Comparison of ENCODE assay signal across 8 cellular contexts in genomic region chr14:37246427-37246829, GRCh38. TPM values are rescaled to one million over a fixed set of nuclear protein-coding genes. Genes with fewer than 3 reads are reported as not detected.
DNase-seq lines count a peak whose midpoint lies in the region; ATAC-seq, FAIRE-seq and TF ChIP-seq lines count a peak whose summit lies in the region.

No MANE protein-coding gene starts in this region.

- H2AFZ ChIP-seq in GM23248 (no peak overlapping the region), K562 (ENCODE audit: low read depth, low read length) (no peak overlapping the region)

- H3K36me3 Mint-ChIP-seq in CD8-positive, alpha-beta T cell, result no peaks in the 10 kb centered on the region

- H3K27me3 ChIP-seq in CD8-positive, alpha-beta T cell (ENCODE audit: insufficient read depth, low read length), result no peaks in the 10 kb centered on the region
- H3K27me3 ChIP-seq in GM23248 (replicated peaks; ENCODE audit: insufficient read depth), result no peaks in the 10 kb centered on the region
- no peaks in the 10 kb centered on the region for H3K27me3 ChIP-seq in K562 (ENCODE audit: control insufficient read depth in 2 of 2, insufficient read depth in 2 of 2, low read length in 2 of 2)

- no peaks in the 10 kb centered on the region for H3K9me2 ChIP-seq in GM23248 (ENCODE audit: insufficient read depth)

- H3K9me3 Mint-ChIP-seq in CD8-positive, alpha-beta T cell, result no peaks in the 10 kb centered on the region

- H3K27ac Mint-ChIP-seq in CD8-positive, alpha-beta T cell, result no peak overlapping the region

- no peak overlapping the region for H3K4me3 Mint-ChIP-seq in CD8-positive, alpha-beta T cell

- H3K36me3 ChIP-seq in CD8-positive, alpha-beta T cell (ENCODE audit: insufficient read depth, low read length), result no peaks in the 10 kb centered on the region
- H3K36me3 ChIP-seq in GM23248 (ENCODE audit: low read depth) (no peaks in the 10 kb centered on the region), K562 (ENCODE audit: control insufficient read depth, insufficient read depth, low read length) (0 out of 3 replicates have a peak, but pooled peaks cover 2% of the 10 kb centered on the region)

- no peak for DNase-seq in CD8-positive, alpha-beta T cell
- peak; percentile 69 for DNase-seq in GM23248
- peak; percentile 67 for DNase-seq in NCI-H2196 treated with DMSO at 0.1 percent for 48 hours (lab: John Stamatoyannopoulos, UW; ENCODE audit: unreplicated experiment)
- DNase-seq in K562 (ENCODE audit: extremely low read depth in 1 of 4, low spot score in 3 of 4), result peak; percentile 16 to 54 (median 24)
- DNase-seq in left lobe of liver (ENCODE audit: low spot score), result no peak
- no peak for DNase-seq in stimulated activated naive CD4-positive, alpha-beta T cell treated with Interleukin-2 at 50 U/mL for 16 hours (lab: John Stamatoyannopoulos, UW)

- CTCF ChIA-PET in CD8-positive, alpha-beta T cell (lab: Charles Lee), result interaction anchor here (0.7 to 0.9 kb wide), 3 partner anchors 38 to 1615 kb away, joined by 3 read pairs; no protein-coding TSS in a partner anchor
- CTCF ChIA-PET in K562 (lab: Yijun Ruan, JAX; ENCODE audit: low intra/inter-chr PET ratio), result interaction anchor here (0.8 to 2.5 kb wide), 3 partner anchors 348 to 630 kb away, joined by 3 to 11 read pairs (median 4); partner anchors contain the start of gene FOXA1

- POLR2A ChIA-PET in CD8-positive, alpha-beta T cell (lab: Charles Lee), result no interaction called here
- POLR2A ChIA-PET in K562 (lab: Yijun Ruan, JAX), result no interaction called here

- H3K9ac ChIP-seq in GM23248 (no peak overlapping the region), K562 (ENCODE audit: insufficient read depth in 1 of 2, low read depth in 2 of 2, low read length in 2 of 2) (no peak overlapping the region)

- no peaks in the 10 kb centered on the region for H3K79me2 ChIP-seq in GM23248 (ENCODE audit: insufficient read depth)
- H3K79me2 ChIP-seq in K562 (ENCODE audit: control insufficient read depth, insufficient read depth, low read length), result no peaks in the 10 kb centered on the region

- H3K27me3 Mint-ChIP-seq in CD8-positive, alpha-beta T cell (ENCODE audit: low read depth), result no peaks in the 10 kb centered on the region

- no peak for ATAC-seq in CD8-positive, alpha-beta T cell
- ATAC-seq in K562, result 0 out of 3 replicates have a peak, but pooled peaks have one; percentile 39
- peak; percentile 84 for ATAC-seq in left lobe of liver
- ATAC-seq in GM18517 (IDR thresholded peaks at IDR 0.05; ENCODE audit: unreplicated experiment), result no peak
- ATAC-seq in HG03196 (IDR thresholded peaks at IDR 0.05; ENCODE audit: unreplicated experiment), result no peak

- no peak for TF ChIP-seq EP300 in K562 (IDR thresholded peaks at IDR 0.05; ENCODE audit: low read length)

- FAIRE-seq in K562 (lab: Jason Lieb, UNC), result peak; percentile 82

- TF ChIP-seq POLR2A in K562 (conservative IDR thresholded peaks at IDR 0.05), result no peak

- H3F3A ChIP-seq in GM23248 (ENCODE audit: insufficient read depth), result no peaks in the 10 kb centered on the region

- intact Hi-C loops in CD8-positive, alpha-beta T cell (cut with DNase I, micrococcal nuclease), result loop anchor here (1.0 to 5.0 kb wide), 4 partner anchors 628 to 1768 kb away; no protein-coding TSS in a partner anchor
- intact Hi-C loops in K562 (cut with micrococcal nuclease), result loop anchor here (1.0 to 2.0 kb wide), 2 partner anchors 348 to 628 kb away; partner anchors contain the start of genes FOXA1 and TTC6

- in situ Hi-C loops in GM23248 (cut with MboI) (loop anchor here (10.0 kb wide), 2 partner anchors 358 to 618 kb away; no protein-coding TSS in a partner anchor), K562 (cut with MboI) (no loop called here)

- no peaks in the 10 kb centered on the region for H3K9me3 ChIP-seq in CD8-positive, alpha-beta T cell (ENCODE audit: low read length)
- H3K9me3 ChIP-seq in GM23248 (ENCODE audit: low read depth), result no peaks in the 10 kb centered on the region
- H3K9me3 ChIP-seq in K562 (replicated peaks; ENCODE audit: control insufficient read depth, insufficient read depth, low read depth, low read length), result no peaks in the 10 kb centered on the region

- H3K4me3 ChIP-seq in CD8-positive, alpha-beta T cell (ENCODE audit: low read depth, low read length), result no peak overlapping the region
- H3K4me3 ChIP-seq in GM23248, result no peak overlapping the region
- no peak overlapping the region for H3K4me3 ChIP-seq in K562

- BruUV-seq in K562 (replicated peaks; lab: Mats Ljungman, UMichigan), result no TSS peak

- no peaks in the 10 kb centered on the region for H3K4me1 ChIP-seq in CD8-positive, alpha-beta T cell (ENCODE audit: insufficient read depth, low read length)
- H3K4me1 ChIP-seq in GM23248 (ENCODE audit: insufficient read depth), result no peaks in the 10 kb centered on the region
- no peaks in the 10 kb centered on the region for H3K4me1 ChIP-seq in K562 (replicated peaks in 1 of 2; ENCODE audit: control insufficient read depth in 2 of 2, insufficient read depth in 2 of 2, low read length in 2 of 2)

- H3K4me2 ChIP-seq in GM23248 (ENCODE audit: unreplicated experiment) (no peak overlapping the region), K562 (ENCODE audit: insufficient read depth, low read length) (no peak overlapping the region)

- H3K27ac ChIP-seq in CD8-positive, alpha-beta T cell (ENCODE audit: low read depth, low read length), result no peak overlapping the region
- no peak overlapping the region for H3K27ac ChIP-seq in GM23248
- no peak overlapping the region for H3K27ac ChIP-seq in K562 (ENCODE audit: extremely low read depth, low read depth, low read length)

- H4K20me1 ChIP-seq in GM23248 (ENCODE audit: insufficient read depth), result no peaks in the 10 kb centered on the region
- H4K20me1 ChIP-seq in K562 (replicated peaks; ENCODE audit: control insufficient read depth, insufficient read depth, low read length), result no peaks in the 10 kb centered on the region

- peak; percentile 67 to 73 for TF ChIP-seq RAD21 in K562 (CRISPR knock-in tag; conservative IDR thresholded peaks at IDR 0.05 in 1 of 2, IDR thresholded peaks at IDR 0.05 in 1 of 2)

- TF ChIP-seq CTCF in CD8-positive, alpha-beta T cell (IDR thresholded peaks at IDR 0.05), result peak; percentile 81
- TF ChIP-seq CTCF in K562 (IDR thresholded peaks at IDR 0.05 in 2 of 3, conservative IDR thresholded peaks at IDR 0.05 in 1 of 3; ENCODE audit: insufficient read depth in 2 of 3, low read depth in 1 of 3, low read length in 3 of 3), result peak in 2 of 3 experiments; percentile 53 to 71; a peak in 4 of 6 replicates

- no peaks in the 10 kb centered on the region for H3K9me1 ChIP-seq in K562 (ENCODE audit: control insufficient read depth, insufficient read depth, low read length)

- H3K4me1 Mint-ChIP-seq in CD8-positive, alpha-beta T cell (ENCODE audit: low read depth), result no peaks in the 10 kb centered on the region

TF ChIP-seq in K562, 482 proteins besides CTCF, POLR2A, EP300 and RAD21 (continues in another document):
- TF ChIP-seq ZNF592 (IDR thresholded peaks at IDR 0.05), result no peak
- TF ChIP-seq SUPT5H (IDR thresholded peaks at IDR 0.05), result no peak
- TF ChIP-seq CAMTA2 (CRISPR knock-in tag; conservative IDR thresholded peaks at IDR 0.05), result no peak

RNA-seq across cellular contexts. Expression of gene MIPOL1, which starts 48.7 kb away (rescaled TPM):
- not detected for total RNA-seq in CD8-positive, alpha-beta T cell
- 5.8 and 5.9 TPM in 2 replicates for total RNA-seq in GM23248 (2014; rRNA removed; shearing (Covaris generic))
- polyA plus RNA-seq in GM23248 (2016; fragmentation: Nextera tagmentation; extraction: Ambion mirVana) (4.8 and 5.7 TPM in 2 replicates), K562 (2011; rRNA removed) (7.1 and 10.1 TPM in 2 replicates), K562 (2014; fragmentation: Illumina TruSeq; extraction: Trizol) (11.4 and 12.4 TPM in 2 replicates), K562 (2014; fragmentation: Nextera tagmentation; extraction: Ambion mirVana) (1 to 10 TPM; 6.7 to 9.5 TPM), K562 (2014; rRNA removed) (14.7 and 15.2 TPM in 2 replicates)
- total RNA-seq in K562 (2011; cell fraction: chromatin; rRNA removed; ENCODE audit: low replicate concordance), result 16.2 and 80.1 TPM in 2 replicates
- total RNA-seq in K562 (2011; cell fraction: nucleolus; rRNA removed), result 8.0 and 9.2 TPM in 2 replicates
- total RNA-seq in K562 (2011; cell fraction: nucleoplasm; rRNA removed), result 15.2 and 29.5 TPM in 2 replicates
- total RNA-seq in K562 (2014; rRNA removed) (8.2 and 9.8 TPM in 2 replicates), K562 (2014; rRNA removed; fragmentation: Illumina TruSeq; extraction: Trizol) (21.9 and 22.2 TPM in 2 replicates), K562 (2015; rRNA removed; fragmentation: Illumina TruSeq; extraction: Trizol) (16.8 and 21.1 TPM in 2 replicates), K562 (2021) (14.5 and 14.9 TPM in 2 replicates), left lobe of liver (2.8 TPM)
- 0.95 and 1.4 TPM in 2 replicates for polyA plus RNA-seq in K562 (2011; cell fraction: cytosol; rRNA removed)
- 6.7 and 9.6 TPM in 2 replicates for polyA plus RNA-seq in K562 (2011; cell fraction: nucleus; rRNA removed)
- 5.5 and 9.7 TPM in 2 replicates for polyA plus RNA-seq in K562 (2012)
- 30.3 and 36.4 TPM in 2 replicates for polyA minus RNA-seq in K562 (2011; rRNA and poly(A)+ RNA removed)
- polyA minus RNA-seq in K562 (2011; cell fraction: cytosol; rRNA and poly(A)+ RNA removed), result 7.3 and 7.9 TPM in 2 replicates
- polyA minus RNA-seq in K562 (2011; cell fraction: nucleus; rRNA and poly(A)+ RNA removed), result 28.9 and 63.2 TPM in 2 replicates

Comparison
In these comparisons a context has a peak if more than half of its experiments do, and no peak if none do; other contexts are left out.
1. ATAC-seq: peak in K562 (single experiment) and left lobe of liver (single experiment); none in CD8-positive, alpha-beta T cell (single experiment), GM18517 (single experiment) and HG03196 (single experiment).
2. DNase-seq: peak in GM23248 (single experiment), NCI-H2196 treated with DMSO at 0.1 percent for 48 hours (single experiment) and K562 (4 of 4); none in CD8-positive, alpha-beta T cell (0 of 7), left lobe of liver (single experiment) and stimulated activated naive CD4-positive, alpha-beta T cell treated with Interleukin-2 at 50 U/mL for 16 hours (single experiment).